ENCODE assay signal across 8 cellular contexts in genomic region chr6:106163966-106164877, GRCh38.
DNase-seq lines count a peak whose midpoint lies in the region; ATAC-seq and TF ChIP-seq lines count a peak whose summit lies in the region.

No MANE protein-coding gene starts in this region.

- no peaks in the 10 kb centered on the region for H3K36me3 ChIP-seq in CD8-positive, alpha-beta T cell (ENCODE audit: insufficient read depth, low read length)
- H3K36me3 ChIP-seq in H7 (replicated peaks; ENCODE audit: control insufficient read depth, insufficient read depth, low read length), result no peaks in the 10 kb centered on the region

- no peaks in the 10 kb centered on the region for H3K9me3 ChIP-seq in CD8-positive, alpha-beta T cell (ENCODE audit: low read length)
- no peaks in the 10 kb centered on the region for H3K9me3 ChIP-seq in right cardiac atrium (ENCODE audit: control insufficient read depth, low read length)

- POLR2A ChIA-PET in CD8-positive, alpha-beta T cell (lab: Charles Lee), result interaction anchor here (0.8 to 1.7 kb wide), 6 partner anchors 22 to 172 kb away, joined by 3 to 5 read pairs (median 4); no protein-coding TSS in a partner anchor

- peak; percentile 54 for ATAC-seq in CD8-positive, alpha-beta T cell
- peak; percentile 33 for ATAC-seq in GM21367 (IDR thresholded peaks at IDR 0.05; ENCODE audit: unreplicated experiment)
- ATAC-seq in activated T-cell treated with anti-CD3 and anti-CD28 coated beads, Interleukin-2, amount 50 U/mL, for 72 hours (replicated peaks in 1 of 2), result peak; percentile 95
- peak; percentile 77 to 78 for ATAC-seq in right cardiac atrium

- intact Hi-C loops in CD8-positive, alpha-beta T cell (cut with DNase I, micrococcal nuclease), result loop anchor here in 1 of 2 experiments (1.0 kb wide), 1 partner anchor 66 kb away; no protein-coding TSS in a partner anchor
- intact Hi-C loops in right cardiac atrium (cut with DNase I), result no loop called here

- no peaks in the 10 kb centered on the region for H3K36me3 Mint-ChIP-seq in CD8-positive, alpha-beta T cell
- H3K36me3 Mint-ChIP-seq in IgD-negative memory B cell, result peaks cover 4% of the 10 kb centered on the region
- H3K36me3 Mint-ChIP-seq in activated T-cell treated with anti-CD3 and anti-CD28 coated beads, Interleukin-2, amount 50 U/mL, for 72 hours (ENCODE audit: insufficient read depth in 2 of 2), result peaks cover 1 to 2% of the 10 kb centered on the region in 2 donors

- DNase-seq in CD8-positive, alpha-beta T cell, result peak in 3 of 7 experiments; percentile 36 to 65 (median 42)
- DNase-seq in activated T-cell treated with anti-CD3 and anti-CD28 coated beads, Interleukin-2, amount 50 U/mL, for 72 hours, result peak; percentile 84 to 90
- DNase-seq in right cardiac atrium (peak in 2 of 3 donors; percentile 37 to 40), COLO668 (lab: John Stamatoyannopoulos, UW; ENCODE audit: unreplicated experiment) (no peak), H7 (no peak)
- DNase-seq in stimulated activated CD4-positive, alpha-beta T cell treated with anti-CD3 and anti-CD28 coated beads, Interleukin-4, amount 100 ng/mL, for 4 hours, result peak; percentile 31 to 57

- H3K4me1 ChIP-seq in CD8-positive, alpha-beta T cell (ENCODE audit: insufficient read depth, low read length), result peaks cover 25% of the 10 kb centered on the region
- H3K4me1 ChIP-seq in right cardiac atrium (ENCODE audit: control insufficient read depth, insufficient read depth, low read length), result no peaks in the 10 kb centered on the region

- peak overlapping the region; percentile 90 for H3K27ac Mint-ChIP-seq in CD8-positive, alpha-beta T cell
- H3K27ac Mint-ChIP-seq in IgD-negative memory B cell, result peak overlapping the region; percentile 51 to 98 (median 97)
- H3K27ac Mint-ChIP-seq in activated T-cell treated with anti-CD3 and anti-CD28 coated beads, Interleukin-2, amount 50 U/mL, for 72 hours, result peak overlapping the region; percentile 83

- H3K4me3 ChIP-seq in CD8-positive, alpha-beta T cell (ENCODE audit: low read depth, low read length), result peak overlapping the region; percentile 9
- no peak overlapping the region for H3K4me3 ChIP-seq in right cardiac atrium (ENCODE audit: low read length)
- no peak overlapping the region for H3K4me3 ChIP-seq in H7 (ENCODE audit: insufficient read depth, low read depth, low read length)

- 58% methylated on average over 17 of the region's 17 CpGs for WGBS in right cardiac atrium

- no peaks in the 10 kb centered on the region for H3K27me3 Mint-ChIP-seq in CD8-positive, alpha-beta T cell (ENCODE audit: low read depth)
- no peaks in the 10 kb centered on the region for H3K27me3 Mint-ChIP-seq in IgD-negative memory B cell
- H3K27me3 Mint-ChIP-seq in activated T-cell treated with anti-CD3 and anti-CD28 coated beads, Interleukin-2, amount 50 U/mL, for 72 hours (ENCODE audit: low read depth), result peaks cover 8% of the 10 kb centered on the region

- H3K27ac ChIP-seq in CD8-positive, alpha-beta T cell (ENCODE audit: low read depth, low read length), result peak overlapping the region; percentile 38
- peak overlapping the region; percentile 59 for H3K27ac ChIP-seq in right cardiac atrium (ENCODE audit: low read length)

- no peaks in the 10 kb centered on the region for H3K27me3 ChIP-seq in CD8-positive, alpha-beta T cell (ENCODE audit: insufficient read depth, low read length)
- H3K27me3 ChIP-seq in right cardiac atrium (ENCODE audit: control insufficient read depth, insufficient read depth) (no peaks in the 10 kb centered on the region), H7 (ENCODE audit: control insufficient read depth, insufficient read depth, low read length) (no peaks in the 10 kb centered on the region)

- CTCF ChIA-PET in CD8-positive, alpha-beta T cell (lab: Charles Lee), result interaction anchor here (0.7 to 1.8 kb wide), 2 partner anchors 9 to 58 kb away, joined by 3 to 8 read pairs; no protein-coding TSS in a partner anchor

- TF ChIP-seq CTCF in CD8-positive, alpha-beta T cell (IDR thresholded peaks at IDR 0.05), result no peak

- peaks cover 25% of the 10 kb centered on the region for H3K4me1 Mint-ChIP-seq in CD8-positive, alpha-beta T cell (ENCODE audit: low read depth)
- peaks cover 29 to 34% (median 30%) of the 10 kb centered on the region in 3 donors for H3K4me1 Mint-ChIP-seq in IgD-negative memory B cell
- peaks cover 70% of the 10 kb centered on the region for H3K4me1 Mint-ChIP-seq in activated T-cell treated with anti-CD3 and anti-CD28 coated beads, Interleukin-2, amount 50 U/mL, for 72 hours (ENCODE audit: low read depth)

- no peaks in the 10 kb centered on the region for H3K9me3 Mint-ChIP-seq in CD8-positive, alpha-beta T cell
- H3K9me3 Mint-ChIP-seq in IgD-negative memory B cell, result no peaks in the 10 kb centered on the region
- H3K9me3 Mint-ChIP-seq in activated T-cell treated with anti-CD3 and anti-CD28 coated beads, Interleukin-2, amount 50 U/mL, for 72 hours, result peaks cover 1 to 2% of the 10 kb centered on the region in 2 donors

- H3K4me3 Mint-ChIP-seq in CD8-positive, alpha-beta T cell, result peak overlapping the region; percentile 67
- H3K4me3 Mint-ChIP-seq in IgD-negative memory B cell, result peak overlapping the region; percentile 1 to 82 (median 67)
- H3K4me3 Mint-ChIP-seq in activated T-cell treated with anti-CD3 and anti-CD28 coated beads, Interleukin-2, amount 50 U/mL, for 72 hours, result peak overlapping the region; percentile 78 to 79

Comparison
In these comparisons a context has a peak if more than half of its experiments do, and no peak if none do; other contexts are left out.
1. ATAC-seq: peak in every context shown above with its lines; median percentile 95 in activated T-cell treated with anti-CD3 and anti-CD28 coated beads, Interleukin-2, amount 50 U/mL, for 72 hours; 78 in right cardiac atrium; 54 in CD8-positive, alpha-beta T cell; 33 in GM21367.
2. DNase-seq: peak in activated T-cell treated with anti-CD3 and anti-CD28 coated beads, Interleukin-2, amount 50 U/mL, for 72 hours (2 of 2), right cardiac atrium (2 of 3) and stimulated activated CD4-positive, alpha-beta T cell treated with anti-CD3 and anti-CD28 coated beads, Interleukin-4, amount 100 ng/mL, for 4 hours (2 of 2); none in COLO668 (single experiment) and H7 (single experiment).
3. Peak in every context shown above with its lines, with median percentiles within 50 percentile points of each other: H3K27ac Mint-ChIP-seq and H3K4me3 Mint-ChIP-seq.